In the genomic region with DNA sequence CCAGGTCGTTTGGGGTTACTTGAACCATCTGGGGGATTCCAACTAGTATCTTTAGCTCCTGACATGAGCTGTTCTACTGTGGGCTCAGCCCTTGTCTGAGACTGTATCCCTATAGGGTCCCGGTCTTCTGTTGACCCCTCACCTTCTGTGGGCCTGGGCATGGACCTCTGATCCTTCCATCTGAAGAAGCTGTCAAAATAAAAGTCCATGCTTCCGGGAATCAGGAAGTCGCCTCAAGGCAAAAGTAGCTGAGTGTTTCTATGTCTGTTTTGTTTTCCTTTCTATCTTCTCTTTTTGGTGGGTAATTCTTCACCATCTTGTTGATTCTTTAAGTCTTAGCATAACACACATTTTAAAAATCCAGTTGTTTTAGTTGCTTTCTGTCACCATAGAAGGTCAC, we compare ENCODE assay signal across 16 cellular contexts.
"Had no signal": no experiment of that assay in that cellular context is flagged by ENCODE, and none has a peak within 500 bp of the region (broad histone marks: within the 10 kb centered on the region; RNA-seq: fewer than 3 reads in every experiment).

No MANE protein-coding gene starts in this region.

- H3K4me1 ChIP-seq: right atrium auricular region, sigmoid colon had no signal

- H3K4me3 ChIP-seq: hepatocyte, ovary, right atrium auricular region, sigmoid colon, skin epidermis had no signal

- DNase-seq: foreskin melanocyte; head of caudate nucleus; kidney; left colon; mammary epithelial cell; naive thymus-derived CD8-positive, alpha-beta T cell; ovary; sigmoid colon; stimulated activated CD4-positive, alpha-beta T cell treated with anti-CD3 and anti-CD28 coated beads, Interleukin-12 subunit alpha, Interleukin-12 subunit beta, amount 100 ng/mL, for 4 hours; stimulated activated naive CD4-positive, alpha-beta T cell; trophoblast cell had no signal

- H3K27ac ChIP-seq: hepatocyte, ovary, right atrium auricular region, sigmoid colon had no signal

- H3K79me2 ChIP-seq: hepatocyte had no signal

- ATAC-seq: left colon; naive thymus-derived CD8-positive, alpha-beta T cell had no signal

- H2AFZ ChIP-seq: hepatocyte had no signal

- H3K27me3 ChIP-seq: hepatocyte, ovary, right atrium auricular region, sigmoid colon had no signal

- H3K36me3 ChIP-seq: ovary, sigmoid colon had no signal

- H3K4me3 Mint-ChIP-seq: dendritic cell treated with granulocyte-macrophage colony-stimulating factor and Interleukin-4, amounts not matched to agents 40 ng/mL and 50 ng/mL, for 4 days had no signal

- H3K9me3 ChIP-seq: ovary, right atrium auricular region, sigmoid colon had no signal

- H3K4me2 ChIP-seq: hepatocyte had no signal

- H3K27me3 Mint-ChIP-seq: dendritic cell treated with granulocyte-macrophage colony-stimulating factor and Interleukin-4, amounts not matched to agents 40 ng/mL and 50 ng/mL, for 4 days; naive thymus-derived CD8-positive, alpha-beta T cell had no signal

- H3K9me3 Mint-ChIP-seq: dendritic cell treated with granulocyte-macrophage colony-stimulating factor and Interleukin-4, amounts not matched to agents 40 ng/mL and 50 ng/mL, for 4 days; naive thymus-derived CD8-positive, alpha-beta T cell had no signal

- FAIRE-seq: colon, kidney had no signal

- H3K27ac Mint-ChIP-seq: dendritic cell treated with granulocyte-macrophage colony-stimulating factor and Interleukin-4, amounts not matched to agents 40 ng/mL and 50 ng/mL, for 4 days had no signal
